In the genomic region with DNA sequence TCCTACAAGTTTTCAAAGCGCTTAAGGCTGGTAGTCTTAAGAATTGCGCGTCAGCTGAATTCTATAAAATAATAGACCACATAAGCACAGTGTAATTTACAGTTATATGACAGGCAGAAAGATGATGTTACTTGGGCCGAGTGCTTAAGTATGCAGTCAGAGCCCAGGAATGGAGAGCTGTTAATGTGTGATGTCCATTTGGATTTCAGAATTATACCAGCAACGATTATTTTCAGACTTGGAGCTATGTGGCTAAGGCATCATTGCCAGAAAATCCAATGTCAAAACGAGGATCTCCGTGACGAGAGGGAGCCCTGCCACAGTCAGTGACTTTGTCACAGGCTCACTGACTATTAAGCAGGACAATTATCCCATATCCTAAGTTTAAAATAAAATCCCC, we compare ENCODE assay signal across 9 cellular contexts. TPM values are rescaled to one million over a fixed set of nuclear protein-coding genes. Genes with fewer than 3 reads are reported as not detected.
DNase-seq lines count a peak whose midpoint lies in the region; ATAC-seq and TF ChIP-seq lines count a peak whose summit lies in the region.
"Had no signal": no experiment of that assay in that cellular context is flagged by ENCODE, and none has a peak within 500 bp of the region (broad histone marks: within the 10 kb centered on the region; RNA-seq: fewer than 3 reads in every experiment).

No MANE protein-coding gene starts in this region.

- H2AFZ ChIP-seq in neuron (ENCODE audit: low read depth, low read length): no peak overlapping the region

- H3K9me3 ChIP-seq in MG63 (no peaks in the 10 kb centered on the region), endocrine pancreas (ENCODE audit: control insufficient read depth, low read length) (no peaks in the 10 kb centered on the region), neuron (ENCODE audit: low read length) (no peaks in the 10 kb centered on the region), SJCRH30 (replicated peaks) (no peaks in the 10 kb centered on the region)

- H3K9ac ChIP-seq in endocrine pancreas (ENCODE audit: control insufficient read depth, insufficient read depth, low read length): no peak overlapping the region

- no peak overlapping the region for H3K27ac ChIP-seq in SJCRH30

- peaks cover 11% of the 10 kb centered on the region for H3K36me3 ChIP-seq in MG63
- no peaks in the 10 kb centered on the region for H3K36me3 ChIP-seq in endocrine pancreas (ENCODE audit: control insufficient read depth, insufficient read depth, low read length)
- H3K36me3 ChIP-seq in neuron (ENCODE audit: insufficient read depth, low read length): no peaks in the 10 kb centered on the region
- no peaks in the 10 kb centered on the region for H3K36me3 ChIP-seq in SJCRH30

- DNase-seq in AG09309 (ENCODE audit: low read depth) (no peak), MG63 (peak; percentile 40), NCI-H82 (lab: John Stamatoyannopoulos, UW) (no peak), SJCRH30 (no peak)
- DNase-seq: NCI-H2171 treated with DMSO at 0.1 percent for 48 hours had no signal

- no peak for TF ChIP-seq CTCF in AG09309 (IDR thresholded peaks at IDR 0.05; ENCODE audit: control insufficient read depth, insufficient read depth, low read depth, low read length, missing control alignments)

- H3K27me3 ChIP-seq in MG63 (no peaks in the 10 kb centered on the region), endocrine pancreas (ENCODE audit: control insufficient read depth, insufficient read depth, low read length) (no peaks in the 10 kb centered on the region), neuron (ENCODE audit: insufficient read depth, low read length) (no peaks in the 10 kb centered on the region), SJCRH30 (no peaks in the 10 kb centered on the region)

- H3K4me3 ChIP-seq in AG09309 (ENCODE audit: control insufficient read depth, low read depth, low read length) (peak overlapping the region; percentile 89), MG63 (peak overlapping the region; percentile 74), endocrine pancreas (ENCODE audit: control insufficient read depth, insufficient read depth, low read length) (peak overlapping the region; percentile 89), neuron (ENCODE audit: low read length) (peak overlapping the region; percentile 79), SJCRH30 (no peak overlapping the region)

- ATAC-seq in HG02840 (IDR thresholded peaks at IDR 0.05; ENCODE audit: low FRiP score, unreplicated experiment) (no peak), HG03354 (IDR thresholded peaks at IDR 0.05; ENCODE audit: poor library complexity, severe bottlenecking, unreplicated experiment) (no peak)

- H3K4me1 ChIP-seq in endocrine pancreas (ENCODE audit: control insufficient read depth, insufficient read depth, low read length): no peaks in the 10 kb centered on the region
- peaks cover 37% of the 10 kb centered on the region for H3K4me1 ChIP-seq in neuron (ENCODE audit: insufficient read depth, low read length)
- peaks cover 9% of the 10 kb centered on the region; the same call in 1 of the 2 replicates for H3K4me1 ChIP-seq in SJCRH30

RNA-seq across cellular contexts. Expression of a gene that starts 3.4 kb away (rescaled TPM):
- 6.0 and 7.2 TPM in 2 replicates for total RNA-seq in MG63 (2014; rRNA removed; shearing (Covaris generic); ENCODE audit: low replicate concordance)
- total RNA-seq in SJCRH30 (2014; rRNA removed; shearing (Covaris generic)): 6.0 and 6.7 TPM in 2 replicates
